ENCODE assay signal across 9 cellular contexts in the genomic region with DNA sequence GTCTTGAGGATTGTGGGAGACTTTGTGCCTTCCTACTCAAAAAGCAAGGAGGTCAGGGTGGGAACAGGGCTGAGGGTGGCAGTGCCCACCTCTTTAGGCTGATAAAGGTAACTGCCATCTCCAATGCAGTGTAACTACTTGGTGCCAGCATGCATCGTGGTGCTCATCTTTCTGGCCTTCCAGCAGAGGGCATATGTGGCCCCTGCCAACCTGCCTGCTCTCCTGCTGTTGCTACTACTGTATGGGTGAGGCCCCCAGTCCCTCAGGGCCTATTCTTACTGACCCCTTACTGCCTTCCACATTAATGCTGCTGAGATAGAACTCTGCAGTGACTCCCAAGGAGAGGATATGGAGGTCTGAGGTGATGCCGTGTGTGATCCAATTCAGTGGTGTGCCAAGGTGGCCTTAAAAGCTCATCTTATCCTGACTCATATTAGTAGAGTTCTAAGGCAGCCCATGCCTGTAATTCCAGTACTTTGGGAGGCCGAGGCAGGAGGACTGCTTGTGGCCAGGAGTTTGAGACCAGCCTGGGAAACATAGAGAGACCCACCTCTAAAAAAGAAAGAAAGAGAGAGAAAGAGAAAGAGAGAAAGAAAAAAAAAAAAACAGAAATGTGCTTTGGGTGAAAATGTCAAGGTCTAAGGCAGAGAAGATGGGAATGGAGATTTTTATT. TPM values are rescaled to one million over a fixed set of nuclear protein-coding genes. Genes with fewer than 3 reads are reported as not detected.
DNase-seq lines count a peak whose midpoint lies in the region; ATAC-seq, FAIRE-seq and TF ChIP-seq lines count a peak whose summit lies in the region.
"Had no signal": no experiment of that assay in that cellular context is flagged by ENCODE, and none has a peak within 500 bp of the region (broad histone marks: within the 10 kb centered on the region; RNA-seq: fewer than 3 reads in every experiment).

No MANE protein-coding gene starts in this region.

- H3K4me1 ChIP-seq in SK-N-SH (ENCODE audit: control insufficient read depth in 1 of 2, insufficient read depth in 2 of 2, low read depth in 1 of 2, low read length in 1 of 2) (no peaks in the 10 kb centered on the region), suprapubic skin (no peaks in the 10 kb centered on the region)

- no peak overlapping the region for H3K4me3 Mint-ChIP-seq in WTC11

- peaks cover 29% of the 10 kb centered on the region for H3K9me3 Mint-ChIP-seq in WTC11

- H3K27me3 ChIP-seq in SK-N-SH (ENCODE audit: insufficient read depth) (no peaks in the 10 kb centered on the region), suprapubic skin (no peaks in the 10 kb centered on the region)

- peak; percentile 82 for FAIRE-seq in GM18507 (lab: Jason Lieb, UNC)

- ATAC-seq in WTC11 = no peak

- H3K36me3 ChIP-seq in SK-N-SH (replicated peaks in 1 of 2; ENCODE audit: control insufficient read depth in 1 of 2, insufficient read depth in 2 of 2, low read length in 1 of 2) (no peaks in the 10 kb centered on the region), suprapubic skin (peaks cover 39% of the 10 kb centered on the region)

- H3K9me2 ChIP-seq in SK-N-SH = no peaks in the 10 kb centered on the region

- H3K9ac ChIP-seq in SK-N-SH = no peak overlapping the region

- H4K20me1 ChIP-seq in SK-N-SH (ENCODE audit: insufficient read depth) = no peaks in the 10 kb centered on the region

- no peaks in the 10 kb centered on the region for H3K79me2 ChIP-seq in SK-N-SH (ENCODE audit: insufficient read depth)

- no peaks in the 10 kb centered on the region for H3K4me1 Mint-ChIP-seq in WTC11

- TF ChIP-seq CTCF in SK-N-SH (IDR thresholded peaks at IDR 0.05) (no peak; the same call in 1 of the 2 replicates), epithelial cell of esophagus (IDR thresholded peaks at IDR 0.05; ENCODE audit: insufficient read depth, low read depth, low read length, missing control alignments) (peak; percentile 5), suprapubic skin (IDR thresholded peaks at IDR 0.05) (no peak), WTC11 (IDR thresholded peaks at IDR 0.05) (no peak)

- H3K27me3 Mint-ChIP-seq in WTC11 (ENCODE audit: low read depth) = peaks cover 4% of the 10 kb centered on the region

- H3F3A ChIP-seq in SK-N-SH (replicated peaks; ENCODE audit: insufficient read depth) = no peaks in the 10 kb centered on the region

- CTCF ChIA-PET in SK-N-SH (lab: Yijun Ruan, JAX) = interaction anchor here (0.8 to 1.5 kb wide), 2 partner anchors 8 to 10 kb away, joined by 4 to 5 read pairs; a partner anchor contains a TSS
- CTCF ChIA-PET in WTC11 (lab: Charles Lee) = interaction anchor here (2.9 kb wide), 1 partner anchor 8 kb away, joined by 8 read pairs; no protein-coding TSS in a partner anchor

- H3K9me3 ChIP-seq in SK-N-SH = peaks cover 11% of the 10 kb centered on the region; the same call in 1 of the 2 replicates
- H3K9me3 ChIP-seq in suprapubic skin = peaks cover 13% of the 10 kb centered on the region

- no peak overlapping the region for H3K27ac Mint-ChIP-seq in WTC11

- TF ChIP-seq POLR2A in suprapubic skin (IDR thresholded peaks at IDR 0.05) = no peak

- no peak overlapping the region; a peak in 1 of 4 replicates for H3K4me3 ChIP-seq in SK-N-SH (ENCODE audit: low read depth in 2 of 2, low read length in 1 of 2)
- no peak overlapping the region for H3K4me3 ChIP-seq in epithelial cell of esophagus (ENCODE audit: low read length)
- H3K4me3 ChIP-seq in suprapubic skin = no peak overlapping the region

- no peak for TF ChIP-seq RAD21 in SK-N-SH (IDR thresholded peaks at IDR 0.05; ENCODE audit: low read length)

- H3K27ac ChIP-seq in SK-N-SH (ENCODE audit: low read depth in 2 of 2, low read length in 1 of 2) = no peak overlapping the region
- H3K27ac ChIP-seq in suprapubic skin = no peak overlapping the region

- WGBS in SK-N-SH (ENCODE audit: low lambda C conversion rate) = 12% methylated on average over 3 of the region's 3 CpGs
- WGBS in suprapubic skin = 65% methylated on average over 3 of the region's 3 CpGs

- H3K4me2 ChIP-seq in SK-N-SH = no peak overlapping the region

- DNase-seq in A172 (ENCODE audit: low spot score) (peak; percentile 72), GM18507 (ENCODE audit: extremely low spot score, insufficient read length, low read depth) (no peak), SK-N-SH (no peak), epithelial cell of esophagus (ENCODE audit: low read depth) (peak; percentile 70), hypothalamus (lab: John Stamatoyannopoulos, UW) (no peak), suprapubic skin (ENCODE audit: low spot score in 2 of 2) (no peak), medulla oblongata (ENCODE audit: extremely low spot score) (no peak), WTC11 (ENCODE audit: low spot score) (no peak)

- TF ChIP-seq EP300 in SK-N-SH (IDR thresholded peaks at IDR 0.05; ENCODE audit: borderline replicate concordance in 1 of 2, low read depth in 1 of 2, low read length in 1 of 2) (no peak), suprapubic skin (IDR thresholded peaks at IDR 0.05) (no peak)

- POLR2A ChIA-PET in SK-N-SH (lab: Yijun Ruan, JAX) = no interaction called here
- POLR2A ChIA-PET in WTC11 (lab: Charles Lee) = interaction anchor here (0.5 kb wide), 1 partner anchor 243 kb away, joined by 3 read pairs; no protein-coding TSS in a partner anchor

- peaks cover 37% of the 10 kb centered on the region for H3K36me3 Mint-ChIP-seq in WTC11

- no peak overlapping the region for H2AFZ ChIP-seq in SK-N-SH (ENCODE audit: low read depth)

TF ChIP-seq in SK-N-SH, 30 proteins besides CTCF, POLR2A, EP300 and RAD21:
- TF ChIP-seq, protein P1, sequence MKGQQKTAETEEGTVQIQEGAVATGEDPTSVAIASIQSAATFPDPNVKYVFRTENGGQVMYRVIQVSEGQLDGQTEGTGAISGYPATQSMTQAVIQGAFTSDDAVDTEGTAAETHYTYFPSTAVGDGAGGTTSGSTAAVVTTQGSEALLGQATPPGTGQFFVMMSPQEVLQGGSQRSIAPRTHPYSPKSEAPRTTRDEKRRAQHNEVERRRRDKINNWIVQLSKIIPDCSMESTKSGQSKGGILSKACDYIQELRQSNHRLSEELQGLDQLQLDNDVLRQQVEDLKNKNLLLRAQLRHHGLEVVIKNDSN (IDR thresholded peaks at IDR 0.05; ENCODE audit: borderline replicate concordance, low read depth) = 0 out of 2 replicates have a peak, but pooled peaks have one; percentile 25
- TF ChIP-seq TCF12 (IDR thresholded peaks at IDR 0.05) = no peak
TF ChIP-seq in SK-N-SH: peak in this region for 1.

TF ChIP-seq in WTC11, 78 proteins besides CTCF, POLR2A, EP300 and RAD21 (continues in another document):
- TF ChIP-seq, protein P2, sequence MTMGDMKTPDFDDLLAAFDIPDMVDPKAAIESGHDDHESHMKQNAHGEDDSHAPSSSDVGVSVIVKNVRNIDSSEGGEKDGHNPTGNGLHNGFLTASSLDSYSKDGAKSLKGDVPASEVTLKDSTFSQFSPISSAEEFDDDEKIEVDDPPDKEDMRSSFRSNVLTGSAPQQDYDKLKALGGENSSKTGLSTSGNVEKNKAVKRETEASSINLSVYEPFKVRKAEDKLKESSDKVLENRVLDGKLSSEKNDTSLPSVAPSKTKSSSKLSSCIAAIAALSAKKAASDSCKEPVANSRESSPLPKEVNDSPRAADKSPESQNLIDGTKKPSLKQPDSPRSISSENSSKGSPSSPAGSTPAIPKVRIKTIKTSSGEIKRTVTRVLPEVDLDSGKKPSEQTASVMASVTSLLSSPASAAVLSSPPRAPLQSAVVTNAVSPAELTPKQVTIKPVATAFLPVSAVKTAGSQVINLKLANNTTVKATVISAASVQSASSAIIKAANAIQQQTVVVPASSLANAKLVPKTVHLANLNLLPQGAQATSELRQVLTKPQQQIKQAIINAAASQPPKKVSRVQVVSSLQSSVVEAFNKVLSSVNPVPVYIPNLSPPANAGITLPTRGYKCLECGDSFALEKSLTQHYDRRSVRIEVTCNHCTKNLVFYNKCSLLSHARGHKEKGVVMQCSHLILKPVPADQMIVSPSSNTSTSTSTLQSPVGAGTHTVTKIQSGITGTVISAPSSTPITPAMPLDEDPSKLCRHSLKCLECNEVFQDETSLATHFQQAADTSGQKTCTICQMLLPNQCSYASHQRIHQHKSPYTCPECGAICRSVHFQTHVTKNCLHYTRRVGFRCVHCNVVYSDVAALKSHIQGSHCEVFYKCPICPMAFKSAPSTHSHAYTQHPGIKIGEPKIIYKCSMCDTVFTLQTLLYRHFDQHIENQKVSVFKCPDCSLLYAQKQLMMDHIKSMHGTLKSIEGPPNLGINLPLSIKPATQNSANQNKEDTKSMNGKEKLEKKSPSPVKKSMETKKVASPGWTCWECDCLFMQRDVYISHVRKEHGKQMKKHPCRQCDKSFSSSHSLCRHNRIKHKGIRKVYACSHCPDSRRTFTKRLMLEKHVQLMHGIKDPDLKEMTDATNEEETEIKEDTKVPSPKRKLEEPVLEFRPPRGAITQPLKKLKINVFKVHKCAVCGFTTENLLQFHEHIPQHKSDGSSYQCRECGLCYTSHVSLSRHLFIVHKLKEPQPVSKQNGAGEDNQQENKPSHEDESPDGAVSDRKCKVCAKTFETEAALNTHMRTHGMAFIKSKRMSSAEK (CRISPR knock-in tag; IDR thresholded peaks at IDR 0.05; ENCODE audit: borderline replicate concordance) = no peak

RNA-seq across cellular contexts. Expression of a gene that starts 9.6 kb away (rescaled TPM):
- total RNA-seq in A172 (2014; rRNA removed; shearing (Covaris generic)) = 3.1 and 4.9 TPM in 2 replicates
- polyA plus RNA-seq in SK-N-SH (2012; rRNA removed) = 2.8 and 4.2 TPM in 2 replicates
- polyA plus RNA-seq in SK-N-SH (2012; cell fraction: cytosol; rRNA removed) = 1.7 and 2.5 TPM in 2 replicates
- polyA plus RNA-seq in SK-N-SH (2012; cell fraction: nucleus; rRNA removed) = 5.9 and 9.7 TPM in 2 replicates
- total RNA-seq in suprapubic skin = 10 to 100 TPM; 11.5 to 13.4 (median 12.6) TPM
- total RNA-seq in WTC11 (2021) = 40.9 to 46.4 TPM (median 44.1 TPM) in 3 replicates

RNA-seq across cellular contexts. Expression of a gene that starts 17.4 kb away (rescaled TPM):
- 5.1 and 8.6 TPM in 2 replicates for total RNA-seq in A172 (2014; rRNA removed; shearing (Covaris generic))
- polyA plus RNA-seq in SK-N-SH (2012; rRNA removed) = 7.8 and 8.3 TPM in 2 replicates
- polyA plus RNA-seq in SK-N-SH (2012; cell fraction: cytosol; rRNA removed) = 3.1 and 3.9 TPM in 2 replicates
- polyA plus RNA-seq in SK-N-SH (2012; cell fraction: nucleus; rRNA removed) = 53.6 and 91.8 TPM in 2 replicates
- total RNA-seq in suprapubic skin = 10 to 100 TPM; 29.8 to 97.6 (median 47.5) TPM
- total RNA-seq in WTC11 (2021) = 40.3 to 45.0 TPM (median 41.3 TPM) in 3 replicates

RNA-seq across cellular contexts. Expression of a gene that starts 30.9 kb away (rescaled TPM):
- 219 and 243 TPM in 2 replicates for total RNA-seq in A172 (2014; rRNA removed; shearing (Covaris generic))
- polyA plus RNA-seq in SK-N-SH (2012; rRNA removed) = 152 and 279 TPM in 2 replicates
- 125 and 167 TPM in 2 replicates for polyA plus RNA-seq in SK-N-SH (2012; cell fraction: cytosol; rRNA removed)
- 199 and 204 TPM in 2 replicates for polyA plus RNA-seq in SK-N-SH (2012; cell fraction: nucleus; rRNA removed)
- total RNA-seq in suprapubic skin = 10 to 100 TPM; 44.0 to 75.1 (median 68.4) TPM
- 387 to 391 TPM (median 390 TPM) in 3 replicates for total RNA-seq in WTC11 (2021)

RNA-seq across cellular contexts. Expression of a gene that starts 36.0 kb away (rescaled TPM):
- not detected in 2 replicates for total RNA-seq in A172 (2014; rRNA removed; shearing (Covaris generic))
- not detected in 2 replicates for polyA plus RNA-seq in SK-N-SH (2012; rRNA removed)
- polyA plus RNA-seq in SK-N-SH (2012; cell fraction: cytosol; rRNA removed) = not detected in 2 replicates
- polyA plus RNA-seq in SK-N-SH (2012; cell fraction: nucleus; rRNA removed) = not detected in 2 replicates
- total RNA-seq in suprapubic skin (not detected), WTC11 (2021) (not detected in 3 replicates)
- total RNA-seq: activated CD8-positive, alpha-beta memory T cell treated with anti-CD3 and anti-CD28 coated beads for 36 hours had no signal

RNA-seq across cellular contexts. Expression of a gene that starts 36.4 kb away (rescaled TPM):
- total RNA-seq in A172 (2014; rRNA removed; shearing (Covaris generic)) = 104 and 131 TPM in 2 replicates
- polyA plus RNA-seq in SK-N-SH (2012; rRNA removed) = 138 and 145 TPM in 2 replicates
- polyA plus RNA-seq in SK-N-SH (2012; cell fraction: cytosol; rRNA removed) = 38.8 and 61.9 TPM in 2 replicates
- 879 TPM in 2 replicates for polyA plus RNA-seq in SK-N-SH (2012; cell fraction: nucleus; rRNA removed)
- 100 to 1,000 TPM; 165 to 349 (median 243) TPM for total RNA-seq in suprapubic skin
- 176 to 202 TPM (median 191 TPM) in 3 replicates for total RNA-seq in WTC11 (2021)

Comparison
In these comparisons a context has a peak if more than half of its experiments do, and no peak if none do; other contexts are left out.
1. DNase-seq: peak in A172 (single experiment) and epithelial cell of esophagus (single experiment); none in GM18507 (single experiment), SK-N-SH (single experiment), hypothalamus (0 of 51), suprapubic skin (0 of 2), medulla oblongata (single experiment) and WTC11 (single experiment).